2 cellular contexts compared by ENCODE assay signal in genomic region chr19:35833972-35834371, GRCh38.
TF ChIP-seq lines count a peak whose summit lies in the region.

No MANE protein-coding gene starts in this region.

TF ChIP-seq in GM23338, 12 proteins besides CTCF, POLR2A, EP300 and RAD21:
- TF ChIP-seq REST (IDR thresholded peaks at IDR 0.05; ENCODE audit: unreplicated experiment) (no peak), CREB1 (CRISPR knock-in tag; IDR thresholded peaks at IDR 0.05; ENCODE audit: low read depth) (no peak), NANOG (IDR thresholded peaks at IDR 0.05; ENCODE audit: borderline replicate concordance) (no peak), JUNB (IDR thresholded peaks at IDR 0.05; ENCODE audit: unreplicated experiment) (no peak), ZNF331 (CRISPR knock-in tag; IDR thresholded peaks at IDR 0.05; ENCODE audit: low read depth) (no peak), POLR2AphosphoS5 (IDR thresholded peaks at IDR 0.05; ENCODE audit: low read depth) (no peak), EZH2phosphoT487 (IDR thresholded peaks at IDR 0.05; ENCODE audit: unreplicated experiment) (no peak), ZNF462 (CRISPR knock-in tag; IDR thresholded peaks at IDR 0.05) (no peak), ZNF114 (CRISPR knock-in tag; IDR thresholded peaks at IDR 0.05) (no peak), EZH2 (IDR thresholded peaks at IDR 0.05; ENCODE audit: low read depth, unreplicated experiment) (no peak)

TF ChIP-seq in K562, 482 proteins besides CTCF, POLR2A, EP300 and RAD21:
- TF ChIP-seq ZNF253 (CRISPR knock-in tag; conservative IDR thresholded peaks at IDR 0.05) (no peak), ZNF197 (CRISPR knock-in tag; IDR thresholded peaks at IDR 0.05; ENCODE audit: low read depth) (no peak), CHAMP1 (IDR thresholded peaks at IDR 0.05) (no peak), KDM5B (IDR thresholded peaks at IDR 0.05; ENCODE audit: insufficient replicate concordance, low read depth, low read length) (no peak), MAFK (IDR thresholded peaks at IDR 0.05; ENCODE audit: low read length) (no peak), MCM7 (IDR thresholded peaks at IDR 0.05) (no peak), HES1 (IDR thresholded peaks at IDR 0.05; ENCODE audit: low read depth) (no peak), KLF13 (tag; IDR thresholded peaks at IDR 0.05; ENCODE audit: borderline replicate concordance, low read depth) (no peak), NFE2L1 (tag; IDR thresholded peaks at IDR 0.05; ENCODE audit: borderline replicate concordance, low read depth) (no peak), HCFC1 (IDR thresholded peaks at IDR 0.05; ENCODE audit: low read depth, low read length) (no peak), ZNF280A (IDR thresholded peaks at IDR 0.05; ENCODE audit: low read depth, partially characterized antibody) (no peak), ZNF280B (CRISPR knock-in tag; IDR thresholded peaks at IDR 0.05) (no peak), RAD51 (IDR thresholded peaks at IDR 0.05; ENCODE audit: borderline replicate concordance, low read depth) (0 out of 2 replicates have a peak, but pooled peaks have one; percentile 30), ZEB2 (IDR thresholded peaks at IDR 0.05) (no peak), USF1 (CRISPR knock-in tag; IDR thresholded peaks at IDR 0.05) (peak; percentile 44; the same call in 1 of the 2 replicates), USF2 (CRISPR knock-in tag; IDR thresholded peaks at IDR 0.05) (peak; percentile 48; the same call in 1 of the 2 replicates), TCF15 (CRISPR knock-in tag; IDR thresholded peaks at IDR 0.05) (no peak), ZBTB9 (CRISPR knock-in tag; IDR thresholded peaks at IDR 0.05) (no peak), ZBTB7A (IDR thresholded peaks at IDR 0.05; ENCODE audit: borderline replicate concordance, control insufficient read depth, low read depth, low read length) (no peak), CHD7 (IDR thresholded peaks at IDR 0.05; ENCODE audit: low read depth, low read length) (no peak), SRF (CRISPR knock-in tag; IDR thresholded peaks at IDR 0.05) (no peak), SREBF1 (IDR thresholded peaks at IDR 0.05; ENCODE audit: borderline replicate concordance, low read depth, low read length) (no peak), CREB1 (IDR thresholded peaks at IDR 0.05) (no peak), CREB1 (CRISPR knock-in tag; IDR thresholded peaks at IDR 0.05) (no peak), HBP1 (CRISPR knock-in tag; IDR thresholded peaks at IDR 0.05) (no peak), SIRT6 (IDR thresholded peaks at IDR 0.05; ENCODE audit: low read depth, low read length) (no peak), FIP1L1 (IDR thresholded peaks at IDR 0.05; ENCODE audit: low read depth, low read length, poor library complexity, severe bottlenecking) (no peak)
